In the genomic region with DNA sequence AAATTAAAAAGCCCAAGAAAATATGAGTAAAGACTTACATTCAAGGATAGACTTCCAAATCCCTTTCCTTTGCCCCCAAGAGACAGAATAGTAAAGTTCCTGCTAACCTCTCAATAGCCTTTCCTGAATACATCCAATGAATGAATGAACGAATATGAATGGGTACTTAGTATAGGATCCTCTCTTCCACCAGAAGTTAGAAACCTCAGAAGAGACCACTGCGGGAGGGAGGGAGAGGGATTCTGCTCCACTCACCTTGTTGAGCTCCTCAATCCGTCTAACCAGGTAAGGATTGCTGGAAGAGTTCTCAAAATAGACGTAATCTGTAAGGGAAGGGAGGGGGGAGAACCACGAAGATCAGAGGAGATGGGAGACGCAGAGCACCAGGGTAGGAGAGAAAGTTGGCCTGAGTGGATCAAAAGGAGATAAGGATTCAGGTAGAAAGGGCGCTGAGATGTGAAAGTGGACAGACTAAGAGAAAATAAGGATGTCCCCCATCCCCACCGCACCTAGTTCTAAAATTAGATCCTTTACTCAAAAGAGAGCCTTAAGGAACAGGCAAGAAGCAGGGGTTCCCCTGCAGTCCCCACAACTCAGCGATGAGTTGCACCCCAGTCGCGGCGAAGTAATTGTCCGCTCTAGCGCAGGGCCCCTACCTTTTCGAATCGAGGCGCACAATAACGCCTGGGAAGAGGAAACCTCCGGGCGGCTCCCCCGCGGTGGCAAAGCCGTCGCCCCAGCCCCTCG, we compare ENCODE assay signal across 8 cellular contexts. TPM values are rescaled to one million over a fixed set of nuclear protein-coding genes. Genes with fewer than 3 reads are reported as not detected.
DNase-seq lines count a peak whose midpoint lies in the region; ATAC-seq and TF ChIP-seq lines count a peak whose summit lies in the region.

No MANE protein-coding gene starts in this region.

- peak overlapping the region; percentile 97 for H3K18ac ChIP-seq in neuronal stem cell (ENCODE audit: low read length)

- H3K79me2 ChIP-seq in OCI-LY1 (ENCODE audit: insufficient read depth, low read length), result peaks cover 27% of the 10 kb centered on the region

- H3K14ac ChIP-seq in neuronal stem cell (ENCODE audit: low read length), result peak overlapping the region; percentile 92

- no peak for TF ChIP-seq CTCF in OCI-LY1 (IDR thresholded peaks at IDR 0.05; ENCODE audit: low read length)

- peak overlapping the region; percentile 65 for H2BK120ac ChIP-seq in neuronal stem cell (ENCODE audit: low read depth, low read length)

- H3K4me3 ChIP-seq in OCI-LY1 (ENCODE audit: low read depth, low read length, poor library complexity, severe bottlenecking) (peak overlapping the region; percentile 97), neuronal stem cell (ENCODE audit: low read length in 2 of 2) (peak overlapping the region; percentile 84 to 95)
- peak overlapping the region; percentile 97 for H3K4me3 ChIP-seq in effector memory CD4-positive, alpha-beta T cell (ENCODE audit: insufficient read depth, low read depth, low read length, poor library complexity, severe bottlenecking)

- no peak overlapping the region for H4K91ac ChIP-seq in neuronal stem cell (ENCODE audit: low read depth, low read length, poor library complexity)

- peak overlapping the region; percentile 96 for H3K9ac ChIP-seq in ES-I3 (ENCODE audit: low read depth, low read length)
- peak overlapping the region; percentile 100 for H3K9ac ChIP-seq in OCI-LY1 (ENCODE audit: low read length)
- peak overlapping the region; percentile 97 for H3K9ac ChIP-seq in neuronal stem cell (ENCODE audit: low read depth, low read length, poor library complexity)

- H3K4me2 ChIP-seq in OCI-LY1 (ENCODE audit: low read length) (peak overlapping the region; percentile 94), neuronal stem cell (ENCODE audit: insufficient read depth, low read length, poor library complexity, severe bottlenecking) (peak overlapping the region; percentile 71)

- peaks cover 18% of the 10 kb centered on the region for H3K4me1 ChIP-seq in ES-I3 (ENCODE audit: insufficient read depth, low read length)
- H3K4me1 ChIP-seq in OCI-LY1 (ENCODE audit: insufficient read depth, low read length, severe bottlenecking), result peaks cover 26% of the 10 kb centered on the region
- peaks cover 27% of the 10 kb centered on the region for H3K4me1 ChIP-seq in effector memory CD4-positive, alpha-beta T cell (ENCODE audit: control insufficient read depth, insufficient read depth, low read length, poor library complexity, severe bottlenecking)
- peaks cover 17 to 37% of the 10 kb centered on the region in 2 donors for H3K4me1 ChIP-seq in neuronal stem cell (ENCODE audit: control insufficient read depth in 2 of 2, insufficient read depth in 1 of 2, low read depth in 1 of 2, low read length in 2 of 2)

- H2AFZ ChIP-seq in OCI-LY1 (ENCODE audit: low read length) (no peak overlapping the region), neuronal stem cell (ENCODE audit: low read length) (peak overlapping the region; percentile 86)

- peak overlapping the region; percentile 82 for H2BK5ac ChIP-seq in neuronal stem cell (ENCODE audit: low read length)

- no peaks in the 10 kb centered on the region for H3F3A ChIP-seq in OCI-LY1 (ENCODE audit: insufficient read depth, low read length)

- no peak overlapping the region for H3K4ac ChIP-seq in neuronal stem cell (ENCODE audit: low read length)

- H2BK15ac ChIP-seq in neuronal stem cell (ENCODE audit: low read length), result no peak overlapping the region

- H2AK5ac ChIP-seq in neuronal stem cell (ENCODE audit: low read depth, low read length), result peak overlapping the region; percentile 94

- ATAC-seq in HG02981 (IDR thresholded peaks at IDR 0.05; ENCODE audit: unreplicated experiment) (no peak), HG03520 (IDR thresholded peaks at IDR 0.05; ENCODE audit: unreplicated experiment) (no peak)

- peak overlapping the region; percentile 90 for H3K23ac ChIP-seq in neuronal stem cell (ENCODE audit: low read depth, low read length, poor library complexity)

- H3K27me3 ChIP-seq in OCI-LY1 (ENCODE audit: insufficient read depth, low read length), result no peaks in the 10 kb centered on the region
- no peaks in the 10 kb centered on the region for H3K27me3 ChIP-seq in effector memory CD4-positive, alpha-beta T cell (replicated peaks; ENCODE audit: control insufficient read depth, insufficient read depth, low read length, poor library complexity, severe bottlenecking)
- peaks cover 0 to 17% (median 0%) of the 10 kb centered on the region in 3 experiments for H3K27me3 ChIP-seq in neuronal stem cell (ENCODE audit: control insufficient read depth in 3 of 3, insufficient read depth in 3 of 3, low read depth in 1 of 3, low read length in 3 of 3)

- DNase-seq in effector memory CD4-positive, alpha-beta T cell, result no peak
- DNase-seq in neuronal stem cell (ENCODE audit: low spot score), result no peak
- DNase-seq in cortex of kidney (lab: John Stamatoyannopoulos, UW), result no peak
- DNase-seq in iPS-NIHi7 (ENCODE audit: extremely low spot score), result no peak

- H3K27ac ChIP-seq in OCI-LY1 (ENCODE audit: low read depth, low read length, poor library complexity, severe bottlenecking) (peak overlapping the region; percentile 79), neuronal stem cell (replicated peaks; ENCODE audit: low read length) (no peak overlapping the region)
- H3K27ac ChIP-seq in effector memory CD4-positive, alpha-beta T cell (ENCODE audit: insufficient read depth, low read length, poor library complexity, severe bottlenecking), result peak overlapping the region; percentile 88

- no peaks in the 10 kb centered on the region for H4K20me1 ChIP-seq in OCI-LY1 (ENCODE audit: insufficient read depth, low read length)

- peaks cover 8% of the 10 kb centered on the region for H3K79me1 ChIP-seq in neuronal stem cell (ENCODE audit: low read depth, low read length)

- no peaks in the 10 kb centered on the region for H3K9me2 ChIP-seq in OCI-LY1 (ENCODE audit: low read depth, low read length)

- H3K36me3 ChIP-seq in ES-I3 (ENCODE audit: insufficient read depth, low read length) (peaks cover 16% of the 10 kb centered on the region; the same call in 1 of the 2 replicates), OCI-LY1 (ENCODE audit: insufficient read depth, low read length) (peaks cover 87% of the 10 kb centered on the region), neuronal stem cell (replicated peaks in 1 of 2; ENCODE audit: control insufficient read depth in 2 of 2, insufficient read depth in 2 of 2, low read length in 2 of 2) (peaks cover 32 to 54% of the 10 kb centered on the region in 2 donors)
- peaks cover 38% of the 10 kb centered on the region for H3K36me3 ChIP-seq in effector memory CD4-positive, alpha-beta T cell (ENCODE audit: control insufficient read depth, insufficient read depth, low read length)

- H3K9me3 ChIP-seq in ES-I3 (ENCODE audit: control insufficient read depth, insufficient read depth, low read length) (no peaks in the 10 kb centered on the region), OCI-LY1 (ENCODE audit: low read length) (no peaks in the 10 kb centered on the region), neuronal stem cell (replicated peaks in 1 of 2; ENCODE audit: control insufficient read depth in 2 of 2, insufficient read depth in 1 of 2, low read depth in 1 of 2, low read length in 2 of 2) (no peaks in the 10 kb centered on the region)
- no peaks in the 10 kb centered on the region for H3K9me3 ChIP-seq in effector memory CD4-positive, alpha-beta T cell (ENCODE audit: control insufficient read depth, low read length)

- no CpG with 5 or more reads among the region's 25 CpGs for WGBS in neuronal stem cell (ENCODE audit: extremely low coverage in 2 of 2, insufficient read length in 2 of 2, insufficient replicate concordance in 1 of 2), 2 donors

- H4K8ac ChIP-seq in neuronal stem cell (ENCODE audit: low read depth, low read length), result no peak overlapping the region

- no peak overlapping the region for H2BK12ac ChIP-seq in neuronal stem cell (ENCODE audit: low read length)

RNA-seq across cellular contexts. Expression of gene MTA2, which starts 1.1 kb away (rescaled TPM):
- polyA plus RNA-seq in neuronal stem cell (2013, experiment 1 of 2), result 61.4 TPM
- polyA plus RNA-seq in neuronal stem cell (2013, experiment 2 of 2), result 60.5 TPM

RNA-seq across cellular contexts. Expression of gene TUT1, which starts 9.2 kb away (rescaled TPM):
- polyA plus RNA-seq in neuronal stem cell (2013, experiment 1 of 2), result 14.3 TPM
- polyA plus RNA-seq in neuronal stem cell (2013, experiment 2 of 2), result 14.6 TPM

RNA-seq across cellular contexts. Expression of gene EML3, which starts 12.0 kb away (rescaled TPM):
- 22.2 TPM for polyA plus RNA-seq in neuronal stem cell (2013, experiment 1 of 2)
- polyA plus RNA-seq in neuronal stem cell (2013, experiment 2 of 2), result 21.7 TPM

RNA-seq across cellular contexts. Expression of gene ROM1, which starts 12.5 kb away (rescaled TPM):
- polyA plus RNA-seq in neuronal stem cell (2013, experiment 1 of 2), result 0.95 TPM
- 0.58 TPM for polyA plus RNA-seq in neuronal stem cell (2013, experiment 2 of 2)

RNA-seq across cellular contexts. Expression of gene B3GAT3, which starts 21.2 kb away (rescaled TPM):
- 30.5 TPM for polyA plus RNA-seq in neuronal stem cell (2013, experiment 1 of 2)
- 30.4 TPM for polyA plus RNA-seq in neuronal stem cell (2013, experiment 2 of 2)
